ENCODE assay signal across 26 cellular contexts in genomic region chr2:223019390-223019930, GRCh38. TPM values are rescaled to one million over a fixed set of nuclear protein-coding genes. Genes with fewer than 3 reads are reported as not detected.
A peak's percentile ranks its signal among the peaks of the same experiment; 100 is the strongest.
DNase-seq lines count a peak whose midpoint lies in the region; ATAC-seq, FAIRE-seq and TF ChIP-seq lines count a peak whose summit lies in the region.
"Had no signal": no experiment of that assay in that cellular context is flagged by ENCODE, and none has a peak within 500 bp of the region (broad histone marks: within the 10 kb centered on the region; RNA-seq: fewer than 3 reads in every experiment).

No MANE protein-coding gene starts in this region.

- no peak for FAIRE-seq in GM12891 (lab: Jason Lieb, UNC)
- FAIRE-seq: G401.6, RCC 7860 had no signal

- TF ChIP-seq CTCF in body of pancreas (IDR thresholded peaks at IDR 0.05) (no peak), heart right ventricle (IDR thresholded peaks at IDR 0.05) (no peak), vagina (IDR thresholded peaks at IDR 0.05) (no peak)

- H3K9me3 ChIP-seq in body of pancreas (no peaks in the 10 kb centered on the region), heart right ventricle (no peaks in the 10 kb centered on the region), vagina (no peaks in the 10 kb centered on the region)
- H3K9me3 ChIP-seq: SK-N-SH had no signal

- H3K27me3 ChIP-seq in body of pancreas (no peaks in the 10 kb centered on the region), heart right ventricle (no peaks in the 10 kb centered on the region), vagina (no peaks in the 10 kb centered on the region)

- H3K27ac ChIP-seq in body of pancreas = peak overlapping the region in 2 of 4 donors; percentile 7 to 61
- peak overlapping the region in 6 of 10 donors; percentile 4 to 58 (median 8) for H3K27ac ChIP-seq in heart right ventricle
- H3K27ac ChIP-seq in vagina = no peak overlapping the region
- H3K27ac ChIP-seq: 22Rv1 had no signal

- DNase-seq in NCI-H2196 treated with DMSO at 0.1 percent for 48 hours (lab: John Stamatoyannopoulos, UW; ENCODE audit: unreplicated experiment) (peak; percentile 22), NCI-H2196 (lab: John Stamatoyannopoulos, UW; ENCODE audit: unreplicated experiment) (no peak), body of pancreas (peak in 1 of 4 donors; percentile 46), heart right ventricle (no peak), vagina (ENCODE audit: extremely low spot score in 2 of 2) (peak; percentile 32 to 46), NCI-H2081 treated with DMSO at 0.1 percent for 48 hours (lab: John Stamatoyannopoulos, UW) (no peak), GM12891 (ENCODE audit: insufficient read length, low spot score) (no peak)
- DNase-seq in activated T-cell treated with anti-CD3 and anti-CD28 coated beads, Interleukin-2, amount 50 U/mL, for 1 hour = no peak
- DNase-seq: AML-193, DMS 273 treated with DMSO at 0.1 percent for 48 hours, DND-41, KG1, NCI-H1105 treated with DMSO at 0.1 percent for 48 hours, NCI-H1694 treated with DMSO at 0.1 percent for 48 hours, NCI-H2107, NCI-H446 treated with DMSO at 0.1 percent for 48 hours, NCI-H69, SHP77, SK-N-SH had no signal

- intact Hi-C loops in body of pancreas (cut with DNase I) (no loop called here), heart right ventricle (cut with DNase I) (no loop called here), vagina (cut with DNase I) (no loop called here)

- peak; percentile 85 for ATAC-seq in body of pancreas
- ATAC-seq in heart right ventricle = peak; percentile 62 to 80 (median 72)
- ATAC-seq: GM23338, HCT116 had no signal

- no peak for TF ChIP-seq POLR2A in body of pancreas (IDR thresholded peaks at IDR 0.05)
- TF ChIP-seq POLR2A in vagina (IDR thresholded peaks at IDR 0.05) = no peak
- no peak for TF ChIP-seq POLR2A in GM12891 (IDR thresholded peaks at IDR 0.05; ENCODE audit: low read depth, low read length)

- H3K4me3 ChIP-seq in body of pancreas = no peak overlapping the region
- no peak overlapping the region for H3K4me3 ChIP-seq in heart right ventricle
- no peak overlapping the region for H3K4me3 ChIP-seq in vagina
- H3K4me3 ChIP-seq: GM23338 had no signal

- H3K4me1 ChIP-seq in body of pancreas (peaks cover 9% of the 10 kb centered on the region), heart right ventricle (peaks cover 0 to 9% (median 0%) of the 10 kb centered on the region in 9 donors), vagina (no peaks in the 10 kb centered on the region)

- no peaks in the 10 kb centered on the region for H3K36me3 ChIP-seq in body of pancreas (replicated peaks in 1 of 2; ENCODE audit: insufficient read depth in 1 of 2, low read depth in 2 of 2)
- no peaks in the 10 kb centered on the region for H3K36me3 ChIP-seq in heart right ventricle
- H3K36me3 ChIP-seq in vagina = no peaks in the 10 kb centered on the region

- WGBS in body of pancreas, 2 donors = 66 to 70% methylated on average over 3 of the region's 3 CpGs
- WGBS in heart right ventricle, 2 donors = 32 to 35% methylated on average over 3 of the region's 3 CpGs

TF ChIP-seq in GM12891, 5 proteins besides CTCF, POLR2A, EP300 and RAD21:
- no peak for TF ChIP-seq POLR2AphosphoS5 (IDR thresholded peaks at IDR 0.05; ENCODE audit: low read depth, low read length)
- TF ChIP-seq PAX5 (IDR thresholded peaks at IDR 0.05; ENCODE audit: insufficient read depth, low read length, severe bottlenecking) = no peak
- TF ChIP-seq POU2F2 (IDR thresholded peaks at IDR 0.05; ENCODE audit: low read depth, low read length) = no peak
- no peak for TF ChIP-seq TAF1 (IDR thresholded peaks at IDR 0.05; ENCODE audit: low read depth, low read length)
- TF ChIP-seq SPI1 (IDR thresholded peaks at IDR 0.05; ENCODE audit: low read depth, low read length) = no peak

RNA-seq across cellular contexts. Expression of gene KCNE4, which starts 32.5 kb away (rescaled TPM):
- 1 to 10 TPM; 3.9 to 4.6 TPM for total RNA-seq in body of pancreas
- total RNA-seq in heart right ventricle = 1 to 10 TPM in 7 of 10 donors, under 1 TPM in 3; 0.28 to 5.2 (median 1.2) TPM
- polyA plus RNA-seq in heart right ventricle = 1 to 10 TPM; 2.4 TPM
- 4.9 TPM for total RNA-seq in vagina
- not detected for polyA plus RNA-seq in GM12891 (2012; ENCODE audit: low read depth, missing spikeins)
- total RNA-seq: GM23338, HT-29 had no signal
- polyA plus RNA-seq: CD14-positive monocyte, GM23338 had no signal

Comparison
In these comparisons a context has a peak if more than half of its experiments do, and no peak if none do; other contexts are left out.
1. DNase-seq: peak in NCI-H2196 treated with DMSO at 0.1 percent for 48 hours (single experiment) and vagina (2 of 2); none in NCI-H2196 (single experiment), heart right ventricle (0 of 2), NCI-H2081 treated with DMSO at 0.1 percent for 48 hours (single experiment), GM12891 (single experiment) and activated T-cell treated with anti-CD3 and anti-CD28 coated beads, Interleukin-2, amount 50 U/mL, for 1 hour (single experiment).